ENCODE assay signal across 11 cellular contexts in genomic region chr1:60573726-60574409, GRCh38.
DNase-seq lines count a peak whose midpoint lies in the region; ATAC-seq and TF ChIP-seq lines count a peak whose summit lies in the region.
"Had no signal": no experiment of that assay in that cellular context is flagged by ENCODE, and none has a peak within 500 bp of the region (broad histone marks: within the 10 kb centered on the region; RNA-seq: fewer than 3 reads in every experiment).

No MANE protein-coding gene starts in this region.

- H3K4me3 Mint-ChIP-seq in activated naive CD8-positive, alpha-beta T cell treated with anti-CD3 and anti-CD28 coated beads, Interleukin-2, amount 50 U/mL, for 24 hours: no peak overlapping the region

- ATAC-seq in RWPE2 (ENCODE audit: low read depth) (peak; percentile 82), thoracic aorta (ENCODE audit: insufficient number of reproducible peaks, low FRiP score, low read depth) (peak; percentile 67), psoas muscle (no peak)
- no peak for ATAC-seq in activated naive CD8-positive, alpha-beta T cell treated with anti-CD3 and anti-CD28 coated beads, Interleukin-2, amount 50 U/mL, for 24 hours

- H3K4me1 Mint-ChIP-seq in activated naive CD8-positive, alpha-beta T cell treated with anti-CD3 and anti-CD28 coated beads, Interleukin-2, amount 50 U/mL, for 24 hours: no peaks in the 10 kb centered on the region

- no peak overlapping the region for H3K27ac Mint-ChIP-seq in activated naive CD8-positive, alpha-beta T cell treated with anti-CD3 and anti-CD28 coated beads, Interleukin-2, amount 50 U/mL, for 24 hours

- no peaks in the 10 kb centered on the region for H3K9me3 Mint-ChIP-seq in activated naive CD8-positive, alpha-beta T cell treated with anti-CD3 and anti-CD28 coated beads, Interleukin-2, amount 50 U/mL, for 24 hours

- no peaks in the 10 kb centered on the region for H3K36me3 ChIP-seq in RWPE2 (ENCODE audit: low read depth)
- H3K36me3 ChIP-seq in thoracic aorta: no peaks in the 10 kb centered on the region
- no peaks in the 10 kb centered on the region for H3K36me3 ChIP-seq in psoas muscle (ENCODE audit: insufficient read depth in 1 of 2, low read depth in 1 of 2)

- H3K27me3 ChIP-seq in RWPE2 (ENCODE audit: insufficient read depth, poor library complexity, severe bottlenecking): no peaks in the 10 kb centered on the region
- no peaks in the 10 kb centered on the region for H3K27me3 ChIP-seq in thoracic aorta (replicated peaks; ENCODE audit: insufficient read depth)
- no peaks in the 10 kb centered on the region for H3K27me3 ChIP-seq in psoas muscle (ENCODE audit: insufficient read depth in 3 of 3, low read length in 2 of 3)

- peaks cover 4% of the 10 kb centered on the region for H3K27me3 Mint-ChIP-seq in activated naive CD8-positive, alpha-beta T cell treated with anti-CD3 and anti-CD28 coated beads, Interleukin-2, amount 50 U/mL, for 24 hours

- H3K9me3 ChIP-seq in RWPE2 (ENCODE audit: severe bottlenecking): no peaks in the 10 kb centered on the region
- no peaks in the 10 kb centered on the region for H3K9me3 ChIP-seq in thoracic aorta
- no peaks in the 10 kb centered on the region for H3K9me3 ChIP-seq in psoas muscle

- H3K27ac ChIP-seq in RWPE2 (ENCODE audit: poor library complexity, severe bottlenecking): peak overlapping the region; percentile 93
- peak overlapping the region; percentile 87 to 90 for H3K27ac ChIP-seq in thoracic aorta
- no peak overlapping the region for H3K27ac ChIP-seq in psoas muscle

- intact Hi-C loops in psoas muscle (cut with DNase I): no loop called here

- H3K4me1 ChIP-seq in RWPE2 (ENCODE audit: insufficient read depth, poor library complexity, severe bottlenecking) (peaks cover 42% of the 10 kb centered on the region), thoracic aorta (ENCODE audit: control insufficient read depth in 1 of 2, low read depth in 2 of 2) (peaks cover 32 to 51% of the 10 kb centered on the region in 2 donors), psoas muscle (peaks cover 9% of the 10 kb centered on the region)

- TF ChIP-seq CTCF in RWPE2 (IDR thresholded peaks at IDR 0.05; ENCODE audit: poor library complexity, severe bottlenecking) (no peak), fibroblast of villous mesenchyme (IDR thresholded peaks at IDR 0.05; ENCODE audit: insufficient read depth, low read depth, low read length) (no peak), thoracic aorta (IDR thresholded peaks at IDR 0.05) (no peak), psoas muscle (IDR thresholded peaks at IDR 0.05) (no peak)

- H3K36me3 Mint-ChIP-seq in activated naive CD8-positive, alpha-beta T cell treated with anti-CD3 and anti-CD28 coated beads, Interleukin-2, amount 50 U/mL, for 24 hours (ENCODE audit: low read depth): no peaks in the 10 kb centered on the region

- peak; percentile 72 for DNase-seq in HS-5 (ENCODE audit: low read depth)
- DNase-seq in RWPE2 (ENCODE audit: low spot score): no peak
- peak; percentile 45 for DNase-seq in fibroblast of villous mesenchyme (ENCODE audit: low read depth)
- no peak for DNase-seq in thoracic aorta (ENCODE audit: low spot score)
- no peak for DNase-seq in activated naive CD8-positive, alpha-beta T cell treated with anti-CD3 and anti-CD28 coated beads, Interleukin-2, amount 50 U/mL, for 24 hours
- DNase-seq in psoas muscle: no peak
- DNase-seq in glomerular visceral epithelial cell (ENCODE audit: extremely low spot score): no peak
- DNase-seq: amygdala, islet precursor cell, NCI-H446 treated with DMSO at 0.1 percent for 48 hours, right cardiac atrium had no signal

- 66 to 76% (median 73%) methylated on average over 3 of the region's 3 CpGs for WGBS in psoas muscle, 3 donors

- H3K4me3 ChIP-seq in RWPE2 (ENCODE audit: severe bottlenecking) (no peak overlapping the region), fibroblast of villous mesenchyme (ENCODE audit: low read depth, low read length) (no peak overlapping the region), thoracic aorta (no peak overlapping the region), psoas muscle (no peak overlapping the region)

Comparison
In these comparisons a context has a peak if more than half of its experiments do, and no peak if none do; other contexts are left out.
1. DNase-seq: peak in HS-5 (single experiment) and fibroblast of villous mesenchyme (single experiment); none in RWPE2 (single experiment), thoracic aorta (single experiment), activated naive CD8-positive, alpha-beta T cell treated with anti-CD3 and anti-CD28 coated beads, Interleukin-2, amount 50 U/mL, for 24 hours (single experiment), psoas muscle (0 of 2) and glomerular visceral epithelial cell (single experiment).
2. ATAC-seq: peak in RWPE2 (single experiment) and thoracic aorta (single experiment); none in activated naive CD8-positive, alpha-beta T cell treated with anti-CD3 and anti-CD28 coated beads, Interleukin-2, amount 50 U/mL, for 24 hours (single experiment) and psoas muscle (0 of 4).